Comparison of ENCODE assay signal across 10 cellular contexts in the genomic region with DNA sequence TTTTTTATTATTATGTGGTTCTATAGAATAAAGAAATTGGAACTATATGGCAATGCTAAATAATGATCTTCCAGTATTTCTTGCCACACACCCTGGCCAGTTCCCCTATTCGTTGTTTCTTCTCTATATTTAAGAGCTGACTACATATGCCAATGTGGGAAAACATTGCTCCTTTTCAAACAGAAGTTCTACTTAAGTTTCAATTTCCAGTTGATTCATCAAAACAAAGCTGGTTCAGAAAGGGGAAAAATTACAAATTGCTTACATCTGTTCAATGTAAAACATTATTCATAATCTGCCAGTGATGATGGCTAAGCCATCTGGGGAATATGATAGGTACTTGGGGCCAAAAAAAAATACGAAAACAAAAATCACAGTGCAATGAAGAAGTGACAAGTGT.
DNase-seq lines count a peak whose midpoint lies in the region; ATAC-seq lines count a peak whose summit lies in the region.
"Had no signal": no experiment of that assay in that cellular context is flagged by ENCODE, and none has a peak within 500 bp of the region (broad histone marks: within the 10 kb centered on the region; RNA-seq: fewer than 3 reads in every experiment).

No MANE protein-coding gene starts in this region.

- H2BK15ac ChIP-seq in mesenchymal stem cell (ENCODE audit: low read depth, poor library complexity, severe bottlenecking) = no peak overlapping the region

- peaks cover 5% of the 10 kb centered on the region for H3K36me3 Mint-ChIP-seq in activated T-cell treated with anti-CD3 and anti-CD28 coated beads, Interleukin-2, amount 50 U/mL, for 4 hours (ENCODE audit: insufficient read depth)
- H3K36me3 Mint-ChIP-seq in T-cell = peaks cover 14% of the 10 kb centered on the region
- H3K36me3 Mint-ChIP-seq in stimulated activated naive B cell treated with anti-CD40 and anti-IgM and Interleukin-4, amounts not matched to agents 10 μg/mL and 1 μg/mL and 100 μg/mL, for 72 hours = peaks cover 8 to 25% of the 10 kb centered on the region in 2 donors

- DNase-seq in activated T-cell treated with anti-CD3 and anti-CD28 coated beads, Interleukin-2, amount 50 U/mL, for 4 hours = no peak
- DNase-seq in activated T-cell treated with anti-CD3 and anti-CD28 coated beads, Interleukin-2, amount 50 U/mL, for 48 hours = no peak
- DNase-seq in T-cell = no peak
- DNase-seq in stimulated activated naive B cell treated with anti-CD40 and anti-IgM and Interleukin-4, amounts not matched to agents 10 μg/mL and 1 μg/mL and 100 μg/mL, for 72 hours = no peak
- no peak for DNase-seq in midbrain (lab: John Stamatoyannopoulos, UW)
- no peak for DNase-seq in mesenchymal stem cell
- DNase-seq in DMS53 treated with DMSO at 0.1 percent for 48 hours (lab: John Stamatoyannopoulos, UW; ENCODE audit: unreplicated experiment) = no peak
- DNase-seq: stimulated activated CD4-positive, alpha-beta T cell treated with anti-CD3 and anti-CD28 coated beads, Interleukin-4, amount 100 ng/mL, for 24 hours had no signal

- 88% methylated on average over 2 of the region's 2 CpGs for WGBS in mesenchymal stem cell

- H3K4ac ChIP-seq in mesenchymal stem cell (ENCODE audit: low read depth in 1 of 2, low read length in 2 of 2) = no peak overlapping the region

- peak; percentile 81 to 84 for ATAC-seq in activated T-cell treated with anti-CD3 and anti-CD28 coated beads, Interleukin-2, amount 50 U/mL, for 4 hours
- ATAC-seq in HG02759 (IDR thresholded peaks at IDR 0.05; ENCODE audit: unreplicated experiment) (peak; percentile 30), T-cell (replicated peaks in 1 of 4) (no peak)
- peak; percentile 61 to 69 for ATAC-seq in stimulated activated naive B cell treated with anti-CD40 and anti-IgM and Interleukin-4, amounts not matched to agents 10 μg/mL and 1 μg/mL and 100 μg/mL, for 72 hours (replicated peaks)

- H3K9ac ChIP-seq in mesenchymal stem cell (ENCODE audit: low read length) = no peak overlapping the region

- no peak overlapping the region for H4K8ac ChIP-seq in mesenchymal stem cell (ENCODE audit: low read length)

- no peak overlapping the region for H3K14ac ChIP-seq in mesenchymal stem cell (ENCODE audit: low read length in 2 of 2)

- H3K4me1 Mint-ChIP-seq in activated T-cell treated with anti-CD3 and anti-CD28 coated beads, Interleukin-2, amount 50 U/mL, for 4 hours (ENCODE audit: low read depth) = peaks cover 38% of the 10 kb centered on the region
- H3K4me1 Mint-ChIP-seq in T-cell = peaks cover 17 to 41% (median 37%) of the 10 kb centered on the region in 3 donors
- peaks cover 25 to 47% of the 10 kb centered on the region in 2 donors for H3K4me1 Mint-ChIP-seq in stimulated activated naive B cell treated with anti-CD40 and anti-IgM and Interleukin-4, amounts not matched to agents 10 μg/mL and 1 μg/mL and 100 μg/mL, for 72 hours

- H3K4me2 ChIP-seq in mesenchymal stem cell (ENCODE audit: low read length, poor library complexity, severe bottlenecking) = no peak overlapping the region

- no peak overlapping the region for H2AFZ ChIP-seq in mesenchymal stem cell (ENCODE audit: low read depth, low read length)

- H3K18ac ChIP-seq in mesenchymal stem cell (ENCODE audit: low read depth in 1 of 2, low read length in 2 of 2) = no peak overlapping the region

- H3K27ac ChIP-seq in mesenchymal stem cell (ENCODE audit: low read length, poor library complexity, severe bottlenecking) = no peak overlapping the region

- no peak overlapping the region for H2BK5ac ChIP-seq in mesenchymal stem cell (ENCODE audit: low read depth, low read length, poor library complexity, severe bottlenecking)

- no peaks in the 10 kb centered on the region for H3K79me1 ChIP-seq in mesenchymal stem cell (replicated peaks; ENCODE audit: low read length, poor library complexity, severe bottlenecking)

- no peaks in the 10 kb centered on the region for H3K9me3 Mint-ChIP-seq in activated T-cell treated with anti-CD3 and anti-CD28 coated beads, Interleukin-2, amount 50 U/mL, for 4 hours
- no peaks in the 10 kb centered on the region for H3K9me3 Mint-ChIP-seq in T-cell
- no peaks in the 10 kb centered on the region for H3K9me3 Mint-ChIP-seq in stimulated activated naive B cell treated with anti-CD40 and anti-IgM and Interleukin-4, amounts not matched to agents 10 μg/mL and 1 μg/mL and 100 μg/mL, for 72 hours
- H3K9me3 Mint-ChIP-seq: nephron had no signal

- H2AK5ac ChIP-seq in mesenchymal stem cell (ENCODE audit: low read length, severe bottlenecking) = no peak overlapping the region

- no peak overlapping the region for H3K23ac ChIP-seq in mesenchymal stem cell (ENCODE audit: low read length in 2 of 2)

- no peaks in the 10 kb centered on the region for H3K27me3 ChIP-seq in mesenchymal stem cell (ENCODE audit: control insufficient read depth in 1 of 2, insufficient read depth in 1 of 2, low read length in 2 of 2)

- no peak overlapping the region for H2BK120ac ChIP-seq in mesenchymal stem cell (ENCODE audit: low read depth, low read length)

- H4K91ac ChIP-seq in mesenchymal stem cell (ENCODE audit: low read length) = no peak overlapping the region

- H3K4me1 ChIP-seq in mesenchymal stem cell (ENCODE audit: control insufficient read depth, insufficient read depth, low read depth, low read length) = no peaks in the 10 kb centered on the region

- H3K27ac Mint-ChIP-seq in T-cell = peak overlapping the region; percentile 0 to 77
- H3K27ac Mint-ChIP-seq in stimulated activated naive B cell treated with anti-CD40 and anti-IgM and Interleukin-4, amounts not matched to agents 10 μg/mL and 1 μg/mL and 100 μg/mL, for 72 hours = peak overlapping the region; percentile 20
- H3K27ac Mint-ChIP-seq: nephron had no signal

- CTCF ChIA-PET in T-cell (lab: Charles Lee) = no interaction called here

- H3K4me3 Mint-ChIP-seq in activated T-cell treated with anti-CD3 and anti-CD28 coated beads, Interleukin-2, amount 50 U/mL, for 4 hours = no peak overlapping the region
- no peak overlapping the region for H3K4me3 Mint-ChIP-seq in T-cell
- H3K4me3 Mint-ChIP-seq in stimulated activated naive B cell treated with anti-CD40 and anti-IgM and Interleukin-4, amounts not matched to agents 10 μg/mL and 1 μg/mL and 100 μg/mL, for 72 hours = peak overlapping the region; percentile 29 to 47
- H3K4me3 Mint-ChIP-seq: nephron had no signal

- POLR2A ChIA-PET in T-cell (lab: Charles Lee) = interaction anchor here in 1 of 2 donors (0.7 kb wide), 2 partner anchors 212 to 226 kb away, joined by 3 read pairs; no protein-coding TSS in a partner anchor

- no peaks in the 10 kb centered on the region for H3K9me3 ChIP-seq in mesenchymal stem cell (ENCODE audit: control insufficient read depth, low read length)

- no peaks in the 10 kb centered on the region for H3K36me3 ChIP-seq in mesenchymal stem cell (ENCODE audit: control insufficient read depth in 1 of 2, insufficient read depth in 2 of 2, low read depth in 1 of 2, low read length in 2 of 2)

- H2BK12ac ChIP-seq in mesenchymal stem cell (ENCODE audit: low read length in 2 of 2) = no peak overlapping the region

- no peak overlapping the region for H3K4me3 ChIP-seq in mesenchymal stem cell (ENCODE audit: insufficient read depth in 1 of 2, low read depth in 1 of 2, low read length in 2 of 2)

- no peaks in the 10 kb centered on the region for H3K27me3 Mint-ChIP-seq in activated T-cell treated with anti-CD3 and anti-CD28 coated beads, Interleukin-2, amount 50 U/mL, for 4 hours (ENCODE audit: low read depth)
- H3K27me3 Mint-ChIP-seq in T-cell = no peaks in the 10 kb centered on the region
- H3K27me3 Mint-ChIP-seq in stimulated activated naive B cell treated with anti-CD40 and anti-IgM and Interleukin-4, amounts not matched to agents 10 μg/mL and 1 μg/mL and 100 μg/mL, for 72 hours = no peaks in the 10 kb centered on the region

Comparison
In these comparisons a context has a peak if more than half of its experiments do, and no peak if none do; other contexts are left out.
1. ATAC-seq: peak in activated T-cell treated with anti-CD3 and anti-CD28 coated beads, Interleukin-2, amount 50 U/mL, for 4 hours (2 of 2), HG02759 (single experiment) and stimulated activated naive B cell treated with anti-CD40 and anti-IgM and Interleukin-4, amounts not matched to agents 10 μg/mL and 1 μg/mL and 100 μg/mL, for 72 hours (2 of 2); none in T-cell (0 of 4).
2. H3K4me3 Mint-ChIP-seq: peak in stimulated activated naive B cell treated with anti-CD40 and anti-IgM and Interleukin-4, amounts not matched to agents 10 μg/mL and 1 μg/mL and 100 μg/mL, for 72 hours (2 of 2); none in activated T-cell treated with anti-CD3 and anti-CD28 coated beads, Interleukin-2, amount 50 U/mL, for 4 hours (single experiment) and T-cell (0 of 3).